ENCODE assay signal across 9 cellular contexts in genomic region chr22:22721681-22722309, GRCh38.
DNase-seq lines count a peak whose midpoint lies in the region; ATAC-seq and TF ChIP-seq lines count a peak whose summit lies in the region.
"Had no signal": no experiment of that assay in that cellular context is flagged by ENCODE, and none has a peak within 500 bp of the region (broad histone marks: within the 10 kb centered on the region; RNA-seq: fewer than 3 reads in every experiment).

No MANE protein-coding gene starts in this region.

- H3K27ac ChIP-seq in hepatocyte (no peak overlapping the region), ascending aorta (peak overlapping the region in 1 of 2 donors; percentile 27)
- H3K27ac ChIP-seq: VCaP had no signal

- H3K79me2 ChIP-seq in hepatocyte = no peaks in the 10 kb centered on the region

- H3K4me1 ChIP-seq in hepatocyte (ENCODE audit: insufficient read depth) (no peaks in the 10 kb centered on the region), ascending aorta (no peaks in the 10 kb centered on the region)

- no peak overlapping the region for H3K4me2 ChIP-seq in hepatocyte

- TF ChIP-seq CTCF in hepatocyte (IDR thresholded peaks at IDR 0.05; ENCODE audit: poor library complexity) (no peak), ascending aorta (IDR thresholded peaks at IDR 0.05) (no peak)

- peak; percentile 55 for DNase-seq in activated CD8-positive, alpha-beta memory T cell treated with anti-CD3 and anti-CD28 coated beads, Interleukin-2, amount 50 U/mL, for 24 hours (ENCODE audit: extremely low read depth)
- DNase-seq in hepatocyte (ENCODE audit: low spot score) (peak; percentile 60), ascending aorta (ENCODE audit: low spot score in 2 of 2) (no peak), H7 (no peak)
- peak; percentile 67 to 81 for DNase-seq in stimulated activated CD8-positive, alpha-beta memory T cell treated with anti-CD3 and anti-CD28 coated beads, Interleukin-4, amount 100 ng/mL, for 4 hours (ENCODE audit: low read depth in 2 of 2, low spot score in 1 of 2)

- H3K36me3 ChIP-seq in hepatocyte (replicated peaks; ENCODE audit: insufficient read depth, low read depth) (no peaks in the 10 kb centered on the region), ascending aorta (no peaks in the 10 kb centered on the region), H7 (replicated peaks; ENCODE audit: control insufficient read depth, insufficient read depth, low read length) (no peaks in the 10 kb centered on the region)

- H3K9me3 ChIP-seq in hepatocyte (ENCODE audit: low read depth) (no peaks in the 10 kb centered on the region), ascending aorta (no peaks in the 10 kb centered on the region)

- H3K4me3 ChIP-seq in hepatocyte (no peak overlapping the region), ascending aorta (no peak overlapping the region), H7 (ENCODE audit: insufficient read depth, low read depth, low read length) (no peak overlapping the region)

- intact Hi-C loops in ascending aorta (cut with DNase I) = no loop called here

- ATAC-seq in HG03378 (IDR thresholded peaks at IDR 0.05; ENCODE audit: unreplicated experiment) = peak; percentile 50
- ATAC-seq in HG03135 (IDR thresholded peaks at IDR 0.05; ENCODE audit: unreplicated experiment) = no peak
- ATAC-seq in GM19328 (IDR thresholded peaks at IDR 0.05; ENCODE audit: unreplicated experiment) = no peak

- H3K27me3 ChIP-seq in hepatocyte = peaks cover 23% of the 10 kb centered on the region
- no peaks in the 10 kb centered on the region for H3K27me3 ChIP-seq in ascending aorta
- H3K27me3 ChIP-seq in H7 (ENCODE audit: control insufficient read depth, insufficient read depth, low read length) = peaks cover 28% of the 10 kb centered on the region

- H3K9me2 ChIP-seq in hepatocyte (replicated peaks; ENCODE audit: insufficient read depth) = no peaks in the 10 kb centered on the region

- 72% methylated on average over 5 of the region's 5 CpGs for WGBS in hepatocyte (ENCODE audit: low lambda C conversion rate, missing lambda C conversion rate)

- no peaks in the 10 kb centered on the region for H4K20me1 ChIP-seq in hepatocyte (ENCODE audit: insufficient read depth, poor library complexity, severe bottlenecking)

- no peak overlapping the region for H2AFZ ChIP-seq in hepatocyte

Comparison
In these comparisons a context has a peak if more than half of its experiments do, and no peak if none do; other contexts are left out.
1. DNase-seq: peak in activated CD8-positive, alpha-beta memory T cell treated with anti-CD3 and anti-CD28 coated beads, Interleukin-2, amount 50 U/mL, for 24 hours (single experiment), hepatocyte (single experiment) and stimulated activated CD8-positive, alpha-beta memory T cell treated with anti-CD3 and anti-CD28 coated beads, Interleukin-4, amount 100 ng/mL, for 4 hours (2 of 2); none in ascending aorta (0 of 2) and H7 (single experiment).